Comparison of ENCODE assay signal across 9 cellular contexts in genomic region chr11:6608011-6608410, GRCh38. TPM values are rescaled to one million over a fixed set of nuclear protein-coding genes. Genes with fewer than 3 reads are reported as not detected.
DNase-seq lines count a peak whose midpoint lies in the region; ATAC-seq and TF ChIP-seq lines count a peak whose summit lies in the region.
"Had no signal": no experiment of that assay in that cellular context is flagged by ENCODE, and none has a peak within 500 bp of the region (broad histone marks: within the 10 kb centered on the region; RNA-seq: fewer than 3 reads in every experiment).

No MANE protein-coding gene starts in this region.

- H3K4me1 ChIP-seq in mammary epithelial cell (ENCODE audit: insufficient read depth, low read length), result peaks cover 37% of the 10 kb centered on the region
- H3K4me1 ChIP-seq in adipocyte (ENCODE audit: control insufficient read depth, insufficient read depth, low read length), result peaks cover 57% of the 10 kb centered on the region
- peaks cover 5 to 16% of the 10 kb centered on the region in 2 donors for H3K4me1 ChIP-seq in lung (ENCODE audit: control insufficient read depth in 2 of 2, insufficient read depth in 2 of 2, low read length in 2 of 2)
- H3K4me1 ChIP-seq in thoracic aorta (ENCODE audit: control insufficient read depth in 1 of 2, low read depth in 2 of 2), result peaks cover 50 to 66% of the 10 kb centered on the region in 2 donors

- peaks cover 20% of the 10 kb centered on the region for H3K36me3 ChIP-seq in mammary epithelial cell (ENCODE audit: insufficient read depth, low read length)
- peaks cover 39% of the 10 kb centered on the region for H3K36me3 ChIP-seq in adipocyte (ENCODE audit: control insufficient read depth, insufficient read depth, low read length, severe bottlenecking)
- peaks cover 14 to 35% of the 10 kb centered on the region in 2 donors for H3K36me3 ChIP-seq in lung (ENCODE audit: control insufficient read depth in 2 of 2, insufficient read depth in 2 of 2, low read length in 2 of 2)
- H3K36me3 ChIP-seq in thoracic aorta, result peaks cover 35% of the 10 kb centered on the region

- H3K4me1 Mint-ChIP-seq in MCF 10A (ENCODE audit: insufficient read depth, unreplicated experiment), result peaks cover 22% of the 10 kb centered on the region

- H3K27ac Mint-ChIP-seq in MCF 10A (ENCODE audit: low read depth, unreplicated experiment), result peak overlapping the region; percentile 68

- CTCF ChIA-PET in MCF 10A (lab: Yijun Ruan, JAX) (interaction anchor here (0.6 to 1.5 kb wide), 4 partner anchors 92 to 229 kb away, joined by 3 to 5 read pairs (median 3); no protein-coding TSS in a partner anchor), mammary epithelial cell (lab: Charles Lee; ENCODE audit: low non-redundant PET) (no interaction called here)

- no peak for TF ChIP-seq CTCF in MCF 10A (IDR thresholded peaks at IDR 0.05; ENCODE audit: unreplicated experiment)
- TF ChIP-seq CTCF in mammary epithelial cell (conservative IDR thresholded peaks at IDR 0.05 in 1 of 2, IDR thresholded peaks at IDR 0.05 in 1 of 2; ENCODE audit: extremely low read depth in 1 of 2, insufficient read depth in 1 of 2, low read depth in 1 of 2, low read length in 2 of 2), result no peak
- TF ChIP-seq CTCF in lung (IDR thresholded peaks at IDR 0.05; ENCODE audit: control extremely low read depth, extremely low read depth), result no peak
- TF ChIP-seq CTCF in thoracic aorta (IDR thresholded peaks at IDR 0.05), result no peak

- H3K4me2 ChIP-seq in mammary epithelial cell (ENCODE audit: insufficient read depth, low read depth, low read length), result no peak overlapping the region

- no peaks in the 10 kb centered on the region for H4K20me1 ChIP-seq in mammary epithelial cell (ENCODE audit: insufficient read depth, low read length)

- dilution Hi-C loops in mammary epithelial cell (cut with HindIII; ENCODE audit: low sequenced_read_pairs), result no loop called here

- POLR2A ChIA-PET in MCF 10A (lab: Yijun Ruan, JAX), result interaction anchor here (0.8 to 3.0 kb wide), 5 partner anchors 12 to 288 kb away, joined by 3 to 40 read pairs (median 10); partner anchors contain the start of genes ARFIP2, CAVIN3, MRPL17 and TIMM10B

- H3K27me3 ChIP-seq in mammary epithelial cell (ENCODE audit: insufficient read depth, low read length) (no peaks in the 10 kb centered on the region), adipocyte (replicated peaks; ENCODE audit: control insufficient read depth, insufficient read depth, low read length) (no peaks in the 10 kb centered on the region), lung (ENCODE audit: control insufficient read depth, insufficient read depth) (no peaks in the 10 kb centered on the region), thoracic aorta (replicated peaks; ENCODE audit: insufficient read depth) (no peaks in the 10 kb centered on the region)

- no peaks in the 10 kb centered on the region for H3K9me3 Mint-ChIP-seq in MCF 10A (ENCODE audit: unreplicated experiment)

- H3K9ac ChIP-seq in mammary epithelial cell (ENCODE audit: insufficient read depth, low read length), result no peak overlapping the region
- peak overlapping the region; percentile 81 for H3K9ac ChIP-seq in adipocyte (ENCODE audit: low read length)

- no peak overlapping the region for H2AFZ ChIP-seq in mammary epithelial cell (ENCODE audit: low read depth, low read length)

- peaks cover 31% of the 10 kb centered on the region for H3K36me3 Mint-ChIP-seq in MCF 10A (ENCODE audit: insufficient read depth, unreplicated experiment)

- H3K27me3 Mint-ChIP-seq in MCF 10A (ENCODE audit: insufficient read depth, unreplicated experiment), result no peaks in the 10 kb centered on the region

- H3K4me3 ChIP-seq in mammary epithelial cell (replicated peaks in 1 of 3; ENCODE audit: insufficient read depth in 1 of 3, low read depth in 2 of 3, low read length in 3 of 3) (no peak overlapping the region), adipocyte (ENCODE audit: low read length) (no peak overlapping the region), lung (no peak overlapping the region), thoracic aorta (peak overlapping the region; percentile 89)

- ATAC-seq in lung (ENCODE audit: insufficient read depth, low FRiP score) (no peak), thoracic aorta (ENCODE audit: insufficient number of reproducible peaks, low FRiP score, low read depth) (no peak), esophagus mucosa (no peak)

- H3K27ac ChIP-seq in mammary epithelial cell (ENCODE audit: insufficient read depth, low read depth, low read length) (no peak overlapping the region), lung (ENCODE audit: low read depth in 1 of 2, low read length in 1 of 2) (peak overlapping the region; percentile 62 to 71), thoracic aorta (peak overlapping the region; percentile 99 to 100)

- no peak overlapping the region for H3K4me3 Mint-ChIP-seq in MCF 10A (ENCODE audit: unreplicated experiment)

- DNase-seq in MCF 10A (ENCODE audit: unreplicated experiment) (no peak), mammary epithelial cell (no peak), adipocyte (ENCODE audit: low read depth) (no peak), lung (ENCODE audit: low spot score) (peak; percentile 27), thoracic aorta (ENCODE audit: low spot score) (no peak), Kasumi-1 (lab: John Stamatoyannopoulos, UW) (no peak), NCI-H1417 (lab: John Stamatoyannopoulos, UW) (no peak)
- DNase-seq: amniotic stem cell had no signal

- H3K9me3 ChIP-seq in mammary epithelial cell (replicated peaks; ENCODE audit: insufficient read depth, low read length) (no peaks in the 10 kb centered on the region), adipocyte (ENCODE audit: control insufficient read depth, low read length) (no peaks in the 10 kb centered on the region), lung (ENCODE audit: control insufficient read depth in 2 of 2, insufficient read depth in 1 of 2, low read length in 1 of 2) (no peaks in the 10 kb centered on the region), thoracic aorta (no peaks in the 10 kb centered on the region)

- in situ Hi-C loops in mammary epithelial cell (cut with MboI; ENCODE audit: low sequenced_read_pairs in 2 of 2), result no loop called here

- BruUV-seq in MCF 10A (replicated peaks; lab: Mats Ljungman, UMichigan), result no TSS peak
- BruUV-seq in mammary epithelial cell (replicated peaks; lab: Mats Ljungman, UMichigan), result no TSS peak

- 87% methylated on average over 9 of the region's 9 CpGs for WGBS in mammary epithelial cell (ENCODE audit: low coverage, missing lambda C conversion rate)
- 93 to 96% methylated on average over 9 of the region's 9 CpGs for WGBS in lung, 2 donors

- intact Hi-C loops in MCF 10A (cut with micrococcal nuclease), result loop anchor here (10.0 kb wide), 1 partner anchor 133 kb away; the partner anchor contains the start of gene TRIM3
- intact Hi-C loops in mammary epithelial cell (cut with micrococcal nuclease), result no loop called here

- peaks cover 88% of the 10 kb centered on the region for H3K79me2 ChIP-seq in mammary epithelial cell (ENCODE audit: insufficient read depth, low read length)

RNA-seq across cellular contexts. Expression of gene TAF10, which starts 4.0 kb away (rescaled TPM):
- total RNA-seq in MCF 10A (2022) (157 and 167 TPM in 2 replicates), mammary epithelial cell (100 to 1,000 TPM in 1 of 2 donors, 10 to 100 TPM in 1; 26.3 to 115 TPM), lung (100 to 1,000 TPM in 1 of 2 donors, 10 to 100 TPM in 1; 23.9 to 149 TPM), thoracic aorta (10 to 100 TPM; 39.5 to 40.0 TPM), esophagus mucosa (101 TPM)
- polyA plus RNA-seq in mammary epithelial cell (101 TPM), lung (100 to 1,000 TPM; 108 to 126 TPM)
- 135 TPM for polyA minus RNA-seq in mammary epithelial cell

RNA-seq across cellular contexts. Expression of gene ILK, which starts 4.4 kb away (rescaled TPM):
- 78.9 and 92.3 TPM in 2 replicates for total RNA-seq in MCF 10A (2022)
- 100 to 1,000 TPM in 1 of 2 donors, 10 to 100 TPM in 1; 87.9 to 136 TPM for total RNA-seq in mammary epithelial cell
- polyA plus RNA-seq in mammary epithelial cell, result 175 TPM
- polyA minus RNA-seq in mammary epithelial cell, result 199 TPM
- total RNA-seq in lung, result 100 to 1,000 TPM; 134 to 147 TPM
- 100 to 1,000 TPM in 1 of 2 donors, 10 to 100 TPM in 1; 91.1 to 138 TPM for polyA plus RNA-seq in lung
- 100 to 1,000 TPM; 338 to 588 TPM for total RNA-seq in thoracic aorta
- total RNA-seq in esophagus mucosa, result 32.4 TPM

RNA-seq across cellular contexts. Expression of gene RRP8, which starts 4.6 kb away (rescaled TPM):
- total RNA-seq in MCF 10A (2022) (23.4 and 27.6 TPM in 2 replicates), mammary epithelial cell (10 to 100 TPM in 1 of 2 donors, 1 to 10 TPM in 1; 9.7 to 20.6 TPM), lung (10 to 100 TPM; 15.0 to 19.1 TPM), thoracic aorta (10 to 100 TPM; 13.9 to 35.8 TPM), esophagus mucosa (13.2 TPM)
- polyA plus RNA-seq in mammary epithelial cell (11.5 TPM), lung (10 to 100 TPM; 16.2 to 17.4 TPM)
- 11.0 TPM for polyA minus RNA-seq in mammary epithelial cell

RNA-seq across cellular contexts. Expression of gene TPP1, which starts 11.2 kb away (rescaled TPM):
- total RNA-seq in MCF 10A (2022), result 26.9 and 46.5 TPM in 2 replicates
- 10 to 100 TPM; 59.2 to 73.9 TPM for total RNA-seq in mammary epithelial cell
- polyA plus RNA-seq in mammary epithelial cell, result 60.5 TPM
- polyA minus RNA-seq in mammary epithelial cell, result 99.5 TPM
- 100 to 1,000 TPM; 124 to 150 TPM for total RNA-seq in lung
- 100 to 1,000 TPM in 1 of 2 donors, 10 to 100 TPM in 1; 57.6 to 169 TPM for polyA plus RNA-seq in lung
- 10 to 100 TPM; 66.7 to 75.6 TPM for total RNA-seq in thoracic aorta
- total RNA-seq in esophagus mucosa, result 38.7 TPM

RNA-seq across cellular contexts. Expression of gene DCHS1, which starts 47.6 kb away (rescaled TPM):
- total RNA-seq in MCF 10A (2022) (0.19 and 0.27 TPM in 2 replicates), mammary epithelial cell (under 1 TPM; 0.50 to 0.59 TPM), lung (10 to 100 TPM; 14.9 to 39.9 TPM), thoracic aorta (10 to 100 TPM; 62.3 to 73.5 TPM), esophagus mucosa (1.4 TPM)
- polyA plus RNA-seq in mammary epithelial cell (0.05 TPM), lung (1 to 10 TPM; 6.0 to 8.2 TPM)
- 0.05 TPM for polyA minus RNA-seq in mammary epithelial cell
